8 cellular contexts compared by ENCODE assay signal in genomic region chr16:5097470-5098220, GRCh38. TPM values are rescaled to one million over a fixed set of nuclear protein-coding genes. Genes with fewer than 3 reads are reported as not detected.
DNase-seq lines count a peak whose midpoint lies in the region; ATAC-seq and TF ChIP-seq lines count a peak whose summit lies in the region.
"Not testable (repeated sequence)": the region's sequence is repeated elsewhere in the genome, so short reads cannot be mapped to it uniquely, and the experiment has no call there.

TSS of gene EEF2KMT (minus strand) at chr16:5097795. CDS start at chr16:5097739, 56 bp downstream.

- peak within 1 kb of the TSS; percentile 68 for H3K27ac ChIP-seq in RWPE1

- intact Hi-C loops in natural killer cell (cut with micrococcal nuclease): loop anchor here (2.0 to 10.0 kb wide), 4 partner anchors 25 to 253 kb away; partner anchors contain the start of genes GLYR1, NAGPA, SEC14L5 and UBN1

- peak within 1 kb of the TSS; percentile 84 for H3K4me3 Mint-ChIP-seq in activated T-helper 17 cell treated with anti-CD3 and anti-CD28 coated beads, Interleukin-2, amount 50 U/mL, for 72 hours
- peak within 1 kb of the TSS; percentile 91 for H3K4me3 Mint-ChIP-seq in natural killer cell
- peak within 1 kb of the TSS; percentile 91 to 92 for H3K4me3 Mint-ChIP-seq in stimulated activated naive B cell treated with anti-CD40 and anti-IgM and Interleukin-4, amounts not matched to agents 10 μg/mL and 1 μg/mL and 100 μg/mL, for 72 hours

- peak within 1 kb of the TSS; percentile 78 for H3K27ac Mint-ChIP-seq in activated T-helper 17 cell treated with anti-CD3 and anti-CD28 coated beads, Interleukin-2, amount 50 U/mL, for 72 hours
- H3K27ac Mint-ChIP-seq in natural killer cell: peak within 1 kb of the TSS; percentile 88 to 95
- peak within 1 kb of the TSS; percentile 96 for H3K27ac Mint-ChIP-seq in stimulated activated naive B cell treated with anti-CD40 and anti-IgM and Interleukin-4, amounts not matched to agents 10 μg/mL and 1 μg/mL and 100 μg/mL, for 72 hours

- H3K9me3 Mint-ChIP-seq in activated T-helper 17 cell treated with anti-CD3 and anti-CD28 coated beads, Interleukin-2, amount 50 U/mL, for 72 hours; natural killer cell; stimulated activated naive B cell treated with anti-CD40 and anti-IgM and Interleukin-4, amounts not matched to agents 10 μg/mL and 1 μg/mL and 100 μg/mL, for 72 hours: not testable (repeated sequence)

- H3K4me1 Mint-ChIP-seq in activated T-helper 17 cell treated with anti-CD3 and anti-CD28 coated beads, Interleukin-2, amount 50 U/mL, for 72 hours: peaks cover 12% of the 10 kb centered on the region
- peaks cover 10 to 12% of the 10 kb centered on the region in 2 donors for H3K4me1 Mint-ChIP-seq in natural killer cell
- H3K4me1 Mint-ChIP-seq in stimulated activated naive B cell treated with anti-CD40 and anti-IgM and Interleukin-4, amounts not matched to agents 10 μg/mL and 1 μg/mL and 100 μg/mL, for 72 hours: peaks cover 16 to 24% of the 10 kb centered on the region in 2 donors

- peak; percentile 99 for ATAC-seq in activated T-helper 17 cell treated with anti-CD3 and anti-CD28 coated beads, Interleukin-2, amount 50 U/mL, for 72 hours (replicated peaks)
- peak; percentile 94 to 100 (median 97) for ATAC-seq in natural killer cell
- peak; percentile 98 to 99 for ATAC-seq in stimulated activated naive B cell treated with anti-CD40 and anti-IgM and Interleukin-4, amounts not matched to agents 10 μg/mL and 1 μg/mL and 100 μg/mL, for 72 hours (replicated peaks)

- CTCF ChIA-PET in RWPE1 (lab: Yijun Ruan, JAX): not testable (repeated sequence)

- DNase-seq in DMS79 treated with DMSO at 0.1 percent for 48 hours (lab: John Stamatoyannopoulos, UW): peak; percentile 97
- DNase-seq in H4 (ENCODE audit: low spot score): peak; percentile 98
- peak; percentile 98 for DNase-seq in LoVo (ENCODE audit: low spot score)
- DNase-seq in RWPE1 (ENCODE audit: low spot score): peak; percentile 89
- peak; percentile 99 for DNase-seq in fibroblast of peridontal ligament (ENCODE audit: extremely low read depth)
- DNase-seq in natural killer cell: peak; percentile 77
- DNase-seq in stimulated activated naive B cell treated with anti-CD40 and anti-IgM and Interleukin-4, amounts not matched to agents 10 μg/mL and 1 μg/mL and 100 μg/mL, for 72 hours: peak; percentile 98

- H3K36me3 Mint-ChIP-seq in activated T-helper 17 cell treated with anti-CD3 and anti-CD28 coated beads, Interleukin-2, amount 50 U/mL, for 72 hours (ENCODE audit: low read depth); natural killer cell: not testable (repeated sequence)
- peaks cover 8 to 14% of the 10 kb centered on the region in 2 donors for H3K36me3 Mint-ChIP-seq in stimulated activated naive B cell treated with anti-CD40 and anti-IgM and Interleukin-4, amounts not matched to agents 10 μg/mL and 1 μg/mL and 100 μg/mL, for 72 hours

- POLR2A ChIA-PET in RWPE1 (lab: Yijun Ruan, JAX; ENCODE audit: low non-redundant PET): interaction anchor here (0.5 kb wide), 1 partner anchor 852 kb away, joined by 3 read pairs; no protein-coding TSS in a partner anchor

- TF ChIP-seq CTCF in RWPE1 (conservative IDR thresholded peaks at IDR 0.05; ENCODE audit: low read depth); natural killer cell (IDR thresholded peaks at IDR 0.05): not testable (repeated sequence)

- not testable (repeated sequence) for H3K27me3 Mint-ChIP-seq in activated T-helper 17 cell treated with anti-CD3 and anti-CD28 coated beads, Interleukin-2, amount 50 U/mL, for 72 hours; natural killer cell (ENCODE audit: low read depth in 2 of 2)
- H3K27me3 Mint-ChIP-seq in stimulated activated naive B cell treated with anti-CD40 and anti-IgM and Interleukin-4, amounts not matched to agents 10 μg/mL and 1 μg/mL and 100 μg/mL, for 72 hours: peaks cover 17 to 22% of the 10 kb centered on the region in 2 donors

RNA-seq across cellular contexts. Expression of gene EEF2KMT, which starts in this region (rescaled TPM):
- 10.5 and 16.6 TPM in 2 replicates for total RNA-seq in H4 (2014; rRNA removed; shearing (Covaris generic))
- 10 to 100 TPM in 1 of 2 donors, 1 to 10 TPM in 1; 7.3 to 11.7 TPM for total RNA-seq in activated T-helper 17 cell treated with anti-CD3 and anti-CD28 coated beads, Interleukin-2, amount 50 U/mL, for 72 hours
- 1 to 10 TPM; 3.0 to 4.7 (median 3.7) TPM for total RNA-seq in natural killer cell

Comparison
In these comparisons a context has a peak if more than half of its experiments do, and no peak if none do; other contexts are left out.
1. Peak in every context shown above with its lines: DNase-seq, ATAC-seq and H3K27ac ChIP-seq.